ENCODE assay signal across 8 cellular contexts in the genomic region with DNA sequence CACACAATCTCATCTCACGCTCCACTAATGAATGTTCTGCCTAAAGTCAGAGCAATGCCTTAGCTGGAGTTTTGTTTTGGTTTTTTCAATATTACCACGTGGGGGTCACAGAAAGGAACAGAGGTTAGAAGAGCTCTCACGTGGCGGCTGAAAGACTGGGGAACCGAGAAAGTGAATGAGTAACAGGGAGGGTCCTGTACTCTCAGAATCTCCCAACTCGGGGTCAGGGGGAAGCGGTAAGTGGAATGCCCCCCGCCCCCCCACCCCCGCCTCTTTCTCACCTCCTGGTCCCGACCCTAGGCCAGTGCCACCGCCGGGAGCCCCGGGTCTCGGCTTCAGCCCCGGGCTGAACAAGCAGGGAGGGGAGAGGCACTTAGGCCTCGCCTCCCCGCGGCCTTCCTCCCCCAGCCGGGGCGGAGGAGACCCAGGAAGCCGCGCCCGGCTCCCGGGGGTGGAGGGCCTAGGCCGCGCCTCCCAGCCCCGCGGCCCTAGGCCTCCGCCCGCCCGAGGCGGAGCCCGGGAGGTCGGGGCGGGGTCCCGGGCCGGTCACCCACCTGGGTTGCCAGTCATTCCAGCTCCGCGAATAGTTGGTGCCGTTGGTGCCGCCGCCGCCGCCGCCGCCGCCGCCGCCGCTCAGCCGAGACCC.
DNase-seq lines count a peak whose midpoint lies in the region; ATAC-seq and TF ChIP-seq lines count a peak whose summit lies in the region.
"Not testable (repeated sequence)": the region's sequence is repeated elsewhere in the genome, so short reads cannot be mapped to it uniquely, and the experiment has no call there.

No MANE protein-coding gene starts in this region.

- H3K4me3 ChIP-seq in iPS-11a (ENCODE audit: low read depth, low read length) (peak overlapping the region; percentile 75), rectal smooth muscle tissue (ENCODE audit: low read length) (peak overlapping the region; percentile 77), tibial nerve (peak overlapping the region; percentile 52 to 100 (median 83))

- peak overlapping the region in 3 of 5 experiments; percentile 86 to 91 (median 89) for H3K27ac Mint-ChIP-seq in brain

- not testable (repeated sequence) for H3K4me1 Mint-ChIP-seq in brain

- H3K9ac ChIP-seq in rectal smooth muscle tissue (ENCODE audit: low read length): not testable (repeated sequence)

- peak overlapping the region; percentile 86 to 94 (median 88) for H3K4me3 Mint-ChIP-seq in brain

- not testable (repeated sequence) for TF ChIP-seq CTCF in brain (conservative IDR thresholded peaks at IDR 0.05); tibial nerve (IDR thresholded peaks at IDR 0.05)

- H3K9me3 Mint-ChIP-seq in brain: not testable (repeated sequence)

- H3K27ac ChIP-seq in rectal smooth muscle tissue (ENCODE audit: low read depth, low read length) (peak overlapping the region; percentile 93), tibial nerve (peak overlapping the region; percentile 62 to 97 (median 92))

- ATAC-seq in GM18858 (IDR thresholded peaks at IDR 0.05; ENCODE audit: unreplicated experiment) (peak; percentile 36), HG02884 (IDR thresholded peaks at IDR 0.05; ENCODE audit: unreplicated experiment) (peak; percentile 44)

- peak; percentile 6 for DNase-seq in NCI-H1105 treated with DMSO at 0.1 percent for 48 hours (lab: John Stamatoyannopoulos, UW)
- peak; percentile 78 for DNase-seq in activated CD4-positive, CD25-positive, alpha-beta regulatory T cell treated with anti-CD3 and anti-CD28 coated beads, Interleukin-2, amount 50 U/mL, for 72 hours
- DNase-seq in tibial nerve (ENCODE audit: low spot score in 2 of 2): peak; percentile 4 to 16

- H3K36me3 Mint-ChIP-seq in brain: not testable (repeated sequence)

- not testable (repeated sequence) for TF ChIP-seq POLR2A in tibial nerve (IDR thresholded peaks at IDR 0.05)

- 1% methylated on average over 34 to 39 of the region's 51 CpGs for WGBS in tibial nerve, 2 donors

- H3K27me3 ChIP-seq in rectal smooth muscle tissue (ENCODE audit: control insufficient read depth, insufficient read depth, low read length); tibial nerve: not testable (repeated sequence)

- not testable (repeated sequence) for H3K4me1 ChIP-seq in rectal smooth muscle tissue (ENCODE audit: control insufficient read depth, insufficient read depth, low read length); tibial nerve

- not testable (repeated sequence) for H3K36me3 ChIP-seq in rectal smooth muscle tissue (ENCODE audit: control insufficient read depth, insufficient read depth, low read length); tibial nerve

- H3K27me3 Mint-ChIP-seq in brain: not testable (repeated sequence)

- not testable (repeated sequence) for H3K9me3 ChIP-seq in tibial nerve

- not testable (repeated sequence) for TF ChIP-seq EP300 in tibial nerve (IDR thresholded peaks at IDR 0.05)

Comparison
In these comparisons a context has a peak if more than half of its experiments do, and no peak if none do; other contexts are left out.
1. Peak in every context shown above with its lines: DNase-seq, ATAC-seq, H3K4me3 ChIP-seq and H3K27ac ChIP-seq.
2. DNase-seq: peak in every context shown above with its lines; median percentile 78 in activated CD4-positive, CD25-positive, alpha-beta regulatory T cell treated with anti-CD3 and anti-CD28 coated beads, Interleukin-2, amount 50 U/mL, for 72 hours; 10 in tibial nerve; 6 in NCI-H1105 treated with DMSO at 0.1 percent for 48 hours.